In the genomic region with DNA sequence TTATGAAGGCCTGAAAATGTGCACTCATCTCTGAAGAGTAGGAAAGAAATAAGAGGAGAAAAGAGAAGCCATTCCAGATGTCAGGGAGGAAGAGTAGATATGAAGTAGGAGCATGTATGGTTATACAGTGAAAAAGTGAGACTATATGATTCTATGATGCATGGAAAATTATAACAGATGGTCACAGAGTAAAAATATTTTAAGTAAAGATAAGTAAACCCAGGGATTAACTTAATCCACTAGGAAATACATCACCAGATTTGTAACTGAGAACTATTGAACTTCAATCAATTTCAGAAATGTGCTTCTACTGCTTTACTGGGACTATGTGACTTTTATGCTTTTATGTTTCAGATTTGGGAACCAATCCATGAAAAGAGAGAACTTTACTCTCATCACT, we compare ENCODE assay signal across 10 cellular contexts. TPM values are rescaled to one million over a fixed set of nuclear protein-coding genes. Genes with fewer than 3 reads are reported as not detected.
"Had no signal": no experiment of that assay in that cellular context is flagged by ENCODE, and none has a peak within 500 bp of the region (broad histone marks: within the 10 kb centered on the region; RNA-seq: fewer than 3 reads in every experiment).

A gene with protein sequence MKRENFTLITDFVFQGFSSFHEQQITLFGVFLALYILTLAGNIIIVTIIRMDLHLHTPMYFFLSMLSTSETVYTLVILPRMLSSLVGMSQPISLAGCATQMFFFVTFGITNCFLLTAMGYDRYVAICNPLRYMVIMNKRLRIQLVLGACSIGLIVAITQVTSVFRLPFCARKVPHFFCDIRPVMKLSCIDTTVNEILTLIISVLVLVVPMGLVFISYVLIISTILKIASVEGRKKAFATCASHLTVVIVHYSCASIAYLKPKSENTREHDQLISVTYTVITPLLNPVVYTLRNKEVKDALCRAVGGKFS (plus strand): TSS at position 301 of the 400 bp plus-strand sequence. CDS start 70 bp downstream, at position 371.

- H3K27ac ChIP-seq: HL-60 had no signal

- FAIRE-seq: H1, H54, HepG2 had no signal

- H3K4me3 ChIP-seq: GM23338 had no signal

- H3K27ac Mint-ChIP-seq: GM23338, H9, IgD-negative memory B cell had no signal

- H3K4me2 ChIP-seq: GM23338 had no signal

- ATAC-seq: GM23338, HCT116, HepG2 had no signal

- DNase-seq: H9, KBM-7 had no signal

- H2AFZ ChIP-seq: GM23338 had no signal

- H3K4me1 Mint-ChIP-seq: GM23338, H9 had no signal

- H3K4me3 Mint-ChIP-seq: GM23338, H9, IgD-negative memory B cell had no signal

- H3K9me3 Mint-ChIP-seq: GM23338 had no signal

RNA-seq across cellular contexts. Expression of the gene that starts here (rescaled TPM):
- total RNA-seq: GM23338, H1, H9, HepG2, HT1080 had no signal
- polyA plus RNA-seq: GM23338, H1, HepG2, IgD-negative memory B cell had no signal
